Comparison of ENCODE assay signal across 30 cellular contexts in the genomic region with DNA sequence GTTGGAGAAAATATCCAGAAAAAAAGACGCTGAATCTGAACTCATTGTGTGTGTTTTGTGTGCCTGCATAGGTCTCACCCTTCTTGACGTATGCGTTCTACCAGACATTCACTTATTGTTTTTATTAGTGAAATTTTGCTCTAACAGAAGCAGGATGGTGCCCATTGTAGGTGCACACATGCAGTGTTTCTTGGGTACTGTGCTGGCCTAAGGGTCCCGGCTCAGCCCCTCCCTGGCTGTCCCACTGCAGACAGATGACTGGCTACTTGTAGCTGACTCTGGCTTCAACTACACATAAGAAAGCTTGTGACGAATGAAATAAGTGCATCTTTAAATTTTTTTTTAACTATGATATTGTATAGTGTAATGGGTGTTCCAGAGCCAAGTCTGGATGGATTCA.
"Had no signal": no experiment of that assay in that cellular context is flagged by ENCODE, and none has a peak within 500 bp of the region (broad histone marks: within the 10 kb centered on the region; RNA-seq: fewer than 3 reads in every experiment).

No MANE protein-coding gene starts in this region.

- H3K4me3 ChIP-seq: adrenal gland, ascending aorta, body of pancreas, breast epithelium, cardiac muscle cell had no signal

- H3K4me1 ChIP-seq: adrenal gland, ascending aorta, body of pancreas, breast epithelium had no signal

- H3K27me3 ChIP-seq: adrenal gland, ascending aorta, body of pancreas, brain microvascular endothelial cell, breast epithelium, cardiac muscle cell had no signal

- H3K36me3 ChIP-seq: adrenal gland, ascending aorta, brain microvascular endothelial cell, breast epithelium, cardiac muscle cell had no signal

- H3K9me3 ChIP-seq: adrenal gland, ascending aorta, body of pancreas, breast epithelium had no signal

- H3K27ac ChIP-seq: adrenal gland, ascending aorta, body of pancreas, brain microvascular endothelial cell, breast epithelium, cardiac muscle cell had no signal

- DNase-seq: activated effector memory CD4-positive, alpha-beta T cell treated with anti-CD3 and anti-CD28 coated beads, Interleukin-2, amount 50 U/mL, for 16 hours; activated effector memory CD4-positive, alpha-beta T cell treated with Interleukin-2 at 50 U/mL for 16 hours; activated gamma-delta T cell; activated gamma-delta T cell treated with Interleukin-2 at 50 U/mL for 16 hours; activated naive CD4-positive, alpha-beta T cell; activated naive CD4-positive, alpha-beta T cell treated with anti-CD3 and anti-CD28 coated beads for 36 hours; activated naive CD4-positive, alpha-beta T cell treated with anti-CD3 and anti-CD28 coated beads, Interleukin-2, amount 10 ng/mL, durations not matched to agents 7 days and 5 days; activated naive CD4-positive, alpha-beta T cell treated with anti-CD3 and anti-CD28 coated beads, Interleukin-2, amount 50 U/mL, for 16 hours; activated naive CD4-positive, alpha-beta T cell treated with Interleukin-2 at 50 U/mL for 16 hours; activated naive CD8-positive, alpha-beta T cell treated with anti-CD3 and anti-CD28 coated beads for 36 hours; activated naive CD8-positive, alpha-beta T cell treated with anti-CD3 and anti-CD28 coated beads, Interleukin-2, amount 10 ng/mL, durations not matched to agents 7 days and 5 days; activated naive CD8-positive, alpha-beta T cell treated with anti-CD3 and anti-CD28 coated beads, Interleukin-2, amount 50 U/mL, for 24 hours; activated T-cell treated with anti-CD3 and anti-CD28 coated beads, Interleukin-2, amount 50 U/mL, for 1 hour; activated T-cell treated with anti-CD3 and anti-CD28 coated beads, Interleukin-2, amount 50 U/mL, for 24 hours; activated T-cell treated with anti-CD3 and anti-CD28 coated beads, Interleukin-2, amount 50 U/mL, for 4 hours; activated T-cell treated with anti-CD3 and anti-CD28 coated beads, Interleukin-2, amount 50 U/mL, for 48 hours; activated T-cell treated with anti-CD3 and anti-CD28 coated beads, Interleukin-2, amount 50 U/mL, for 72 hours; adrenal gland; amniotic stem cell; amygdala; anterior cingulate cortex; aorta; body of pancreas; brain microvascular endothelial cell; caudate nucleus; central memory CD4-positive, alpha-beta T cell; cerebellar nuclear complex had no signal
